Comparison of ENCODE assay signal across 35 cellular contexts in the genomic region with DNA sequence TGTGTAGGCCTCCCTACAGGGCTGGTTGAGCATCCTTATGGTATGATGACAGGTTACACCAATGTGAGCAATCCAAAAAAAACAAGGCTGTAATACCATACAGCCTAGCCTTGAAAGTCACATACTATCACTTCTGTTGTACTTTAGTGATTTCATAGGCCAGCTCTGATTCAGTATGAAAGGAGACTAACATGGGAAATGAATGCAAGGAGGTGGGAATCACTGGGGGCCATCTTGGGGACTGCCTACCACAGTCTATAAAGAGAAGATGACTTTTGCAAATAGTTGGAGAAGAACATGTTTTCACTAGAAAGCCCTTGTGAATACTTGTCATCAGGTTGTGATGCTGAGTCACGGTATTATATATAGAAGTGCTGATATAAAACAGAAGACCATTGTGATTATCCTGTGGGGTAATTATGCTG.
DNase-seq lines count a peak whose midpoint lies in the region; ATAC-seq and TF ChIP-seq lines count a peak whose summit lies in the region.
"Had no signal": no experiment of that assay in that cellular context is flagged by ENCODE, and none has a peak within 500 bp of the region (broad histone marks: within the 10 kb centered on the region; RNA-seq: fewer than 3 reads in every experiment).

No MANE protein-coding gene starts in this region.

- no peaks in the 10 kb centered on the region for H3K9me3 Mint-ChIP-seq in nephron progenitor cell
- H3K9me3 Mint-ChIP-seq: activated CD4-positive, alpha-beta memory T cell treated with anti-CD3 and anti-CD28 coated beads, Interleukin-2, amount 10 ng/mL, durations not matched to agents 7 days and 5 days; activated naive CD4-positive, alpha-beta T cell treated with anti-CD3 and anti-CD28 coated beads, Interleukin-2, amount 50 U/mL, for 72 hours; nephron had no signal

- H3K4me1 ChIP-seq in heart left ventricle, result peaks cover 0 to 12% (median 0%) of the 10 kb centered on the region in 12 donors
- H3K4me1 ChIP-seq: BE2C, colonic mucosa had no signal

- in situ Hi-C loops in brain microvascular endothelial cell (cut with HindIII; ENCODE audit: low pct_ligation_motif_present, low sequenced_read_pairs), result no loop called here

- no peaks in the 10 kb centered on the region for H3K27me3 Mint-ChIP-seq in nephron progenitor cell (ENCODE audit: low read depth, poor library complexity)

- TF ChIP-seq CTCF in heart left ventricle (IDR thresholded peaks at IDR 0.05), result no peak
- no peak for TF ChIP-seq CTCF in brain microvascular endothelial cell (IDR thresholded peaks at IDR 0.05; ENCODE audit: low read depth, low read length, missing control alignments)
- no peak for TF ChIP-seq CTCF in nephron progenitor cell (IDR thresholded peaks at IDR 0.05)

- no peaks in the 10 kb centered on the region for H3K9me3 ChIP-seq in heart left ventricle
- H3K9me3 ChIP-seq: BE2C, colonic mucosa, transverse colon had no signal

- H3K36me3 ChIP-seq in heart left ventricle (no peaks in the 10 kb centered on the region), brain microvascular endothelial cell (replicated peaks) (no peaks in the 10 kb centered on the region)
- H3K36me3 ChIP-seq: BE2C, cardiac muscle cell, colonic mucosa, transverse colon had no signal

- no peaks in the 10 kb centered on the region for H3K4me1 Mint-ChIP-seq in nephron progenitor cell
- H3K4me1 Mint-ChIP-seq: activated CD4-positive, alpha-beta memory T cell treated with anti-CD3 and anti-CD28 coated beads, Interleukin-2, amount 10 ng/mL, durations not matched to agents 7 days and 5 days had no signal

- H3K36me3 Mint-ChIP-seq in nephron progenitor cell (ENCODE audit: low read depth), result no peaks in the 10 kb centered on the region
- H3K36me3 Mint-ChIP-seq: activated naive CD4-positive, alpha-beta T cell treated with anti-CD3 and anti-CD28 coated beads, Interleukin-2, amount 50 U/mL, for 72 hours had no signal

- H3K27me3 ChIP-seq in heart left ventricle (no peaks in the 10 kb centered on the region), brain microvascular endothelial cell (replicated peaks) (no peaks in the 10 kb centered on the region)
- H3K27me3 ChIP-seq: BE2C, cardiac muscle cell, colonic mucosa, transverse colon had no signal

- H3K27ac ChIP-seq in heart left ventricle (peak overlapping the region in 1 of 12 donors; percentile 10), brain microvascular endothelial cell (no peak overlapping the region)
- H3K27ac ChIP-seq: cardiac muscle cell, colonic mucosa, epithelial cell of prostate, PC-9, transverse colon had no signal

- no peak overlapping the region for H3K4me3 Mint-ChIP-seq in nephron progenitor cell
- H3K4me3 Mint-ChIP-seq: activated CD4-positive, alpha-beta memory T cell treated with anti-CD3 and anti-CD28 coated beads, Interleukin-2, amount 10 ng/mL, durations not matched to agents 7 days and 5 days; nephron had no signal

- H3K4me3 ChIP-seq in heart left ventricle (no peak overlapping the region), brain microvascular endothelial cell (ENCODE audit: low read depth, low read length) (no peak overlapping the region)
- H3K4me3 ChIP-seq: cardiac muscle cell, colonic mucosa, PC-9, transverse colon had no signal

- intact Hi-C loops in heart left ventricle (cut with DNase I), result no loop called here
- intact Hi-C loops in cardiac septum (cut with DNase I), result no loop called here

- peak in 1 of 5 donors; percentile 8 for DNase-seq in heart left ventricle
- no peak for DNase-seq in cardiac septum (ENCODE audit: low spot score)
- peak; percentile 8 for DNase-seq in brain microvascular endothelial cell
- peak; percentile 94 for DNase-seq in foreskin melanocyte
- peak; percentile 34 for DNase-seq in stromal cell of bone marrow (ENCODE audit: low read depth)
- no peak for DNase-seq in Ammon's horn (ENCODE audit: low spot score)
- DNase-seq in DMS153 treated with DMSO at 0.1 percent for 48 hours (lab: John Stamatoyannopoulos, UW; ENCODE audit: unreplicated experiment), result no peak
- DNase-seq in nephron progenitor cell, result no peak
- DNase-seq: ACHN; activated CD4-positive, alpha-beta memory T cell treated with anti-CD3 and anti-CD28 coated beads, Interleukin-2, amount 10 ng/mL, durations not matched to agents 7 days and 5 days; activated CD4-positive, CD25-positive, alpha-beta regulatory T cell treated with anti-CD3 and anti-CD28 coated beads, Interleukin-2, amount 50 U/mL, for 72 hours; activated CD8-positive, alpha-beta memory T cell treated with anti-CD3 and anti-CD28 coated beads, Interleukin-2, amount 50 U/mL, for 48 hours; activated effector memory CD4-positive, alpha-beta T cell treated with Interleukin-2 at 50 U/mL for 16 hours; amygdala; BE2C; colonic mucosa; DMS53; effector CD8-positive, alpha-beta T cell; foreskin fibroblast; HCEC 1CT; IMR-90; kidney glomerular epithelial cell; NCI-H1417 treated with DMSO at 0.1 percent for 48 hours; NCI-H2029 treated with DMSO at 0.1 percent for 48 hours; NCI-H526 treated with DMSO at 0.1 percent for 48 hours; PC-9; SHP77; stimulated activated CD4-positive, alpha-beta T cell treated with anti-CD3 and anti-CD28 coated beads, Interleukin-12 subunit alpha, Interleukin-12 subunit beta, amount 100 ng/mL, for 4 hours; stimulated activated CD4-positive, alpha-beta T cell treated with anti-CD3 and anti-CD28 coated beads, Interleukin-2, amount 100 ng/mL, for 48 hours; T-helper 2 cell; transverse colon had no signal

- no peak for TF ChIP-seq POLR2A in heart left ventricle (IDR thresholded peaks at IDR 0.05)

- ATAC-seq in heart left ventricle, result peak in 3 of 4 donors; percentile 72 to 84 (median 76)

- 11 to 31% (median 15%) methylated on average over 1 of the region's 1 CpG for WGBS in heart left ventricle, 4 donors

- H3K27ac Mint-ChIP-seq in nephron progenitor cell, result no peak overlapping the region
- H3K27ac Mint-ChIP-seq: activated CD4-positive, alpha-beta memory T cell treated with anti-CD3 and anti-CD28 coated beads, Interleukin-2, amount 10 ng/mL, durations not matched to agents 7 days and 5 days; activated naive CD4-positive, alpha-beta T cell treated with anti-CD3 and anti-CD28 coated beads, Interleukin-2, amount 50 U/mL, for 72 hours; nephron had no signal

Comparison
In these comparisons a context has a peak if more than half of its experiments do, and no peak if none do; other contexts are left out.
1. DNase-seq: peak in brain microvascular endothelial cell (single experiment), foreskin melanocyte (single experiment) and stromal cell of bone marrow (single experiment); none in cardiac septum (single experiment), Ammon's horn (single experiment), DMS153 treated with DMSO at 0.1 percent for 48 hours (single experiment) and nephron progenitor cell (single experiment).